Comparison of ENCODE assay signal across 10 cellular contexts in genomic region chr6:137202078-137202477, GRCh38. TPM values are rescaled to one million over a fixed set of nuclear protein-coding genes. Genes with fewer than 3 reads are reported as not detected.
DNase-seq lines count a peak whose midpoint lies in the region; ATAC-seq and TF ChIP-seq lines count a peak whose summit lies in the region.
"Had no signal": no experiment of that assay in that cellular context is flagged by ENCODE, and none has a peak within 500 bp of the region (broad histone marks: within the 10 kb centered on the region; RNA-seq: fewer than 3 reads in every experiment).

No MANE protein-coding gene starts in this region.

- H3K4me1 Mint-ChIP-seq in T-helper 17 cell: peaks cover 12% of the 10 kb centered on the region
- no peaks in the 10 kb centered on the region for H3K4me1 Mint-ChIP-seq in type B pancreatic cell (ENCODE audit: unreplicated experiment)

- H3K27ac ChIP-seq in right atrium auricular region: no peak overlapping the region
- H3K27ac ChIP-seq: BLaER1 treated with 17β-estradiol and CSF1 and Interleukin-3, amounts not matched to agents 10 nM and 100 nM had no signal

- H3K4me1 ChIP-seq in right atrium auricular region: peaks cover 0 to 34% of the 10 kb centered on the region in 2 donors

- H3K36me3 ChIP-seq in right atrium auricular region: peaks cover 88% of the 10 kb centered on the region

- ATAC-seq in T-helper 17 cell: peak; percentile 48
- ATAC-seq in GM21576 (IDR thresholded peaks at IDR 0.05; ENCODE audit: unreplicated experiment): no peak

- H3K36me3 Mint-ChIP-seq in T-helper 17 cell (ENCODE audit: low read depth) (peaks cover 7% of the 10 kb centered on the region), type B pancreatic cell (peaks cover 44% of the 10 kb centered on the region)

- DNase-seq in activated gamma-delta T cell (lab: John Stamatoyannopoulos, UW) (peak; percentile 8), activated gamma-delta T cell treated with Interleukin-2 at 50 U/mL for 16 hours (no peak), T-helper 17 cell (no peak), right atrium auricular region (ENCODE audit: low spot score) (no peak), type B pancreatic cell (ENCODE audit: extremely low spot score, unreplicated experiment) (no peak), amniotic stem cell (lab: John Stamatoyannopoulos, UW) (no peak)
- DNase-seq in activated CD8-positive, alpha-beta memory T cell treated with anti-CD3 and anti-CD28 coated beads, Interleukin-2, amount 50 U/mL, for 48 hours: no peak
- DNase-seq: NCI-H1105 had no signal

- H3K27me3 Mint-ChIP-seq in T-helper 17 cell: no peaks in the 10 kb centered on the region
- H3K27me3 Mint-ChIP-seq in type B pancreatic cell: no peaks in the 10 kb centered on the region

- H3K4me3 ChIP-seq in right atrium auricular region: no peak overlapping the region
- H3K4me3 ChIP-seq: BLaER1 treated with 17β-estradiol and CSF1 and Interleukin-3, amounts not matched to agents 10 nM and 100 nM had no signal

- H3K27ac Mint-ChIP-seq in T-helper 17 cell (no peak overlapping the region), type B pancreatic cell (no peak overlapping the region)

- H3K4me3 Mint-ChIP-seq in T-helper 17 cell: no peak overlapping the region
- H3K4me3 Mint-ChIP-seq in type B pancreatic cell: no peak overlapping the region

- H3K9me3 ChIP-seq in T-helper 17 cell (ENCODE audit: control insufficient read depth, low read length, poor library complexity, severe bottlenecking) (peaks cover 2% of the 10 kb centered on the region), right atrium auricular region (no peaks in the 10 kb centered on the region)

- H3K27me3 ChIP-seq in right atrium auricular region: no peaks in the 10 kb centered on the region
- H3K27me3 ChIP-seq: BLaER1 treated with 17β-estradiol and CSF1 and Interleukin-3, amounts not matched to agents 10 nM and 100 nM had no signal

- H3K9me3 Mint-ChIP-seq in type B pancreatic cell: no peaks in the 10 kb centered on the region

- peak; percentile 35 to 67 for TF ChIP-seq CTCF in right atrium auricular region (IDR thresholded peaks at IDR 0.05)
- TF ChIP-seq CTCF in type B pancreatic cell (conservative IDR thresholded peaks at IDR 0.05): peak; percentile 64

RNA-seq across cellular contexts. Expression of gene IFNGR1, which starts 17.1 kb away (rescaled TPM):
- total RNA-seq in T-helper 17 cell (10 to 100 TPM; 49.3 to 56.4 TPM), right atrium auricular region (100 to 1,000 TPM; 111 to 143 TPM), type B pancreatic cell (ENCODE audit: low replicate concordance) (28.4 and 35.5 TPM in 2 replicates)

RNA-seq across cellular contexts. Expression of gene IL22RA2, which starts 28.6 kb away (rescaled TPM):
- total RNA-seq in T-helper 17 cell (not detected), right atrium auricular region (not detected), type B pancreatic cell (ENCODE audit: low replicate concordance) (not detected in 2 replicates)
